ENCODE assay signal across 16 cellular contexts in genomic region chr12:91364591-91365184, GRCh38.
DNase-seq lines count a peak whose midpoint lies in the region; FAIRE-seq and TF ChIP-seq lines count a peak whose summit lies in the region.
"Had no signal": no experiment of that assay in that cellular context is flagged by ENCODE, and none has a peak within 500 bp of the region (broad histone marks: within the 10 kb centered on the region; RNA-seq: fewer than 3 reads in every experiment).

No MANE protein-coding gene starts in this region.

- H3K9me3 Mint-ChIP-seq in activated T-helper 1 cell treated with anti-CD3 and anti-CD28 coated beads, Interleukin-12 subunit alpha, Interleukin-12 subunit beta, Interleukin-2, Interleukin-4 antibody, amounts not matched to agents 30 ng/mL and 10 ng/mL and 1 ng/mL, durations not matched to agents 14 hours and 24 hours and 36 hours, result no peaks in the 10 kb centered on the region
- H3K9me3 Mint-ChIP-seq: HFFc6 had no signal

- H3K4me1 Mint-ChIP-seq in activated T-helper 1 cell treated with anti-CD3 and anti-CD28 coated beads, Interleukin-12 subunit alpha, Interleukin-12 subunit beta, Interleukin-2, Interleukin-4 antibody, amounts not matched to agents 30 ng/mL and 10 ng/mL and 1 ng/mL, durations not matched to agents 14 hours and 24 hours and 36 hours (ENCODE audit: low read depth), result peaks cover 5% of the 10 kb centered on the region

- no peak overlapping the region for H3K27ac Mint-ChIP-seq in activated T-helper 1 cell treated with anti-CD3 and anti-CD28 coated beads, Interleukin-12 subunit alpha, Interleukin-12 subunit beta, Interleukin-2, Interleukin-4 antibody, amounts not matched to agents 30 ng/mL and 10 ng/mL and 1 ng/mL, durations not matched to agents 14 hours and 24 hours and 36 hours
- H3K27ac Mint-ChIP-seq: CD4-positive, CD25-positive, alpha-beta regulatory T cell; HFFc6 had no signal

- DNase-seq in AG10803 (ENCODE audit: low read depth) (peak; percentile 80), GM03348 (ENCODE audit: low spot score) (peak; percentile 36), fibroblast of mammary gland (ENCODE audit: low read depth) (peak; percentile 28), GM12891 (ENCODE audit: insufficient read length, low spot score) (no peak), D721Med (ENCODE audit: insufficient read length, low spot score) (no peak)
- DNase-seq in activated T-helper 1 cell treated with anti-CD3 and anti-CD28 coated beads, Interleukin-12 subunit alpha, Interleukin-12 subunit beta, Interleukin-2, Interleukin-4 antibody, amounts not matched to agents 30 ng/mL and 10 ng/mL and 1 ng/mL, durations not matched to agents 14 hours and 24 hours and 36 hours (ENCODE audit: low spot score), result no peak
- DNase-seq: ACHN; CD4-positive, CD25-positive, alpha-beta regulatory T cell; DMS 273 treated with DMSO at 0.1 percent for 48 hours; DMS79; EL; HCEC 1CT; HFFc6; KG1 had no signal

- TF ChIP-seq CTCF in AG10803 (conservative IDR thresholded peaks at IDR 0.05; ENCODE audit: low read length), result no peak
- no peak for TF ChIP-seq CTCF in fibroblast of mammary gland (conservative IDR thresholded peaks at IDR 0.05; ENCODE audit: control insufficient read depth, insufficient read depth, low read depth, low read length)
- TF ChIP-seq CTCF in D721Med (IDR thresholded peaks at IDR 0.05; ENCODE audit: insufficient read depth, missing control alignments), result no peak

- H3K4me3 ChIP-seq in AG10803 (ENCODE audit: low read length) (no peak overlapping the region), fibroblast of mammary gland (ENCODE audit: control insufficient read depth, low read depth, low read length) (no peak overlapping the region)

- peak; percentile 91 for FAIRE-seq in TTC549 (lab: Jason Lieb, UNC)
- no peak for FAIRE-seq in GM12891 (lab: Jason Lieb, UNC)
- FAIRE-seq in D721Med (lab: Jason Lieb, UNC), result no peak
- FAIRE-seq: G401.6 had no signal

- H3K4me3 Mint-ChIP-seq in activated T-helper 1 cell treated with anti-CD3 and anti-CD28 coated beads, Interleukin-12 subunit alpha, Interleukin-12 subunit beta, Interleukin-2, Interleukin-4 antibody, amounts not matched to agents 30 ng/mL and 10 ng/mL and 1 ng/mL, durations not matched to agents 14 hours and 24 hours and 36 hours, result no peak overlapping the region
- H3K4me3 Mint-ChIP-seq: CD4-positive, CD25-positive, alpha-beta regulatory T cell; HFFc6 had no signal

- H3K27me3 Mint-ChIP-seq in activated T-helper 1 cell treated with anti-CD3 and anti-CD28 coated beads, Interleukin-12 subunit alpha, Interleukin-12 subunit beta, Interleukin-2, Interleukin-4 antibody, amounts not matched to agents 30 ng/mL and 10 ng/mL and 1 ng/mL, durations not matched to agents 14 hours and 24 hours and 36 hours (ENCODE audit: insufficient read depth), result peaks cover 11% of the 10 kb centered on the region

- TF ChIP-seq POLR2A in GM12891 (IDR thresholded peaks at IDR 0.05; ENCODE audit: low read depth, low read length), result no peak

- H3K36me3 Mint-ChIP-seq in activated T-helper 1 cell treated with anti-CD3 and anti-CD28 coated beads, Interleukin-12 subunit alpha, Interleukin-12 subunit beta, Interleukin-2, Interleukin-4 antibody, amounts not matched to agents 30 ng/mL and 10 ng/mL and 1 ng/mL, durations not matched to agents 14 hours and 24 hours and 36 hours (ENCODE audit: low read depth), result no peaks in the 10 kb centered on the region
- H3K36me3 Mint-ChIP-seq: CD4-positive, CD25-positive, alpha-beta regulatory T cell had no signal

- intact Hi-C loops in activated T-helper 1 cell treated with anti-CD3 and anti-CD28 coated beads, Interleukin-12 subunit alpha, Interleukin-12 subunit beta, Interleukin-2, Interleukin-4 antibody, amounts not matched to agents 30 ng/mL and 10 ng/mL and 1 ng/mL, durations not matched to agents 14 hours and 24 hours and 36 hours (cut with micrococcal nuclease), result loop anchor here (5.0 kb wide), 1 partner anchor 1208 kb away; no protein-coding TSS in a partner anchor

TF ChIP-seq in GM12891, 5 proteins besides CTCF, POLR2A, EP300 and RAD21:
- TF ChIP-seq POU2F2 (IDR thresholded peaks at IDR 0.05; ENCODE audit: low read depth, low read length) (no peak), SPI1 (IDR thresholded peaks at IDR 0.05; ENCODE audit: low read depth, low read length) (no peak)

Comparison
In these comparisons a context has a peak if more than half of its experiments do, and no peak if none do; other contexts are left out.
1. DNase-seq: peak in AG10803 (single experiment), GM03348 (single experiment) and fibroblast of mammary gland (single experiment); none in activated T-helper 1 cell treated with anti-CD3 and anti-CD28 coated beads, Interleukin-12 subunit alpha, Interleukin-12 subunit beta, Interleukin-2, Interleukin-4 antibody, amounts not matched to agents 30 ng/mL and 10 ng/mL and 1 ng/mL, durations not matched to agents 14 hours and 24 hours and 36 hours (single experiment), GM12891 (single experiment) and D721Med (single experiment).